Comparison of ENCODE assay signal across 23 cellular contexts in genomic region chr10:95988702-95989101, GRCh38. TPM values are rescaled to one million over a fixed set of nuclear protein-coding genes. Genes with fewer than 3 reads are reported as not detected.
DNase-seq lines count a peak whose midpoint lies in the region; ATAC-seq, FAIRE-seq and TF ChIP-seq lines count a peak whose summit lies in the region.
"Had no signal": no experiment of that assay in that cellular context is flagged by ENCODE, and none has a peak within 500 bp of the region (broad histone marks: within the 10 kb centered on the region; RNA-seq: fewer than 3 reads in every experiment).

No MANE protein-coding gene starts in this region.

- BruUV-seq in HepG2 (replicated peaks; lab: Mats Ljungman, UMichigan) = no TSS peak
- BruUV-seq in PC-3 (replicated peaks; lab: Mats Ljungman, UMichigan) = no TSS peak

- POLR2A ChIA-PET in HepG2 (lab: Yijun Ruan, JAX) = no interaction called here
- POLR2A ChIA-PET in PC-3 (lab: Charles Lee; ENCODE audit: unreplicated experiment) = no interaction called here

- H3K27me3 ChIP-seq in HepG2 (ENCODE audit: control insufficient read depth in 1 of 2, insufficient read depth in 2 of 2, low read length in 2 of 2) = no peaks in the 10 kb centered on the region
- H3K27me3 ChIP-seq in right lobe of liver = no peaks in the 10 kb centered on the region
- peaks cover 55% of the 10 kb centered on the region for H3K27me3 ChIP-seq in PC-3 (ENCODE audit: low read length)
- H3K27me3 ChIP-seq: BLaER1 had no signal

- no peaks in the 10 kb centered on the region for H3K36me3 ChIP-seq in HepG2 (replicated peaks in 1 of 2; ENCODE audit: control insufficient read depth in 1 of 2, insufficient read depth in 2 of 2, low read length in 2 of 2)
- H3K36me3 ChIP-seq in right lobe of liver = no peaks in the 10 kb centered on the region
- H3K36me3 ChIP-seq in PC-3 (ENCODE audit: low read depth, low read length) = no peaks in the 10 kb centered on the region
- H3K36me3 ChIP-seq: BLaER1 had no signal

- DNase-seq in HepG2 (ENCODE audit: low spot score) (no peak), right lobe of liver (no peak), PC-3 (peak; percentile 4), retina (no peak), GDM1 (lab: John Stamatoyannopoulos, UW) (no peak)
- DNase-seq: activated CD4-positive, alpha-beta T cell treated with anti-CD3 and anti-CD28 coated beads, Interleukin-2, amount 50 U/mL, for 1 hour; activated gamma-delta T cell; dermis blood vessel endothelial cell; DMS 273 treated with DMSO at 0.1 percent for 48 hours; foreskin melanocyte; NCI-H1417 treated with DMSO at 0.1 percent for 48 hours; NCI-H2171 treated with DMSO at 0.1 percent for 48 hours; NCI-H748 treated with DMSO at 0.1 percent for 48 hours; nucleus accumbens had no signal

- peak overlapping the region; percentile 32 for H3K27ac Mint-ChIP-seq in stimulated activated memory B cell treated with anti-CD40 and anti-IgM and Interleukin-4, amounts not matched to agents 10 μg/mL and 1 μg/mL and 100 μg/mL, for 72 hours

- H3K9me3 ChIP-seq in HepG2 (ENCODE audit: low read length) = no peaks in the 10 kb centered on the region
- no peaks in the 10 kb centered on the region for H3K9me3 ChIP-seq in right lobe of liver
- no peaks in the 10 kb centered on the region for H3K9me3 ChIP-seq in PC-3 (ENCODE audit: low read length)
- H3K9me3 ChIP-seq: BLaER1 had no signal

- TF ChIP-seq CTCF in HepG2 (CRISPR knock-in tag; IDR thresholded peaks at IDR 0.05) (peak; percentile 48), right lobe of liver (IDR thresholded peaks at IDR 0.05) (no peak), PC-3 (conservative IDR thresholded peaks at IDR 0.05; ENCODE audit: low read depth, low read length) (0 out of 2 replicates have a peak, but pooled peaks have one; percentile 16)

- FAIRE-seq in HepG2 (lab: Jason Lieb, UNC) = no peak
- FAIRE-seq: A204.1, bronchial epithelial cell, keratinocyte had no signal

- TF ChIP-seq RAD21 in HepG2 (CRISPR knock-in tag; IDR thresholded peaks at IDR 0.05) = no peak

- H3K4me3 Mint-ChIP-seq in stimulated activated memory B cell treated with anti-CD40 and anti-IgM and Interleukin-4, amounts not matched to agents 10 μg/mL and 1 μg/mL and 100 μg/mL, for 72 hours = no peak overlapping the region

- in situ Hi-C loops in HepG2 (cut with HindIII; ENCODE audit: extremely low pct_ligation_motif_present, low pct_unique_long_range_greater_than_20kb) = no loop called here

- H2AFZ ChIP-seq in HepG2 (ENCODE audit: low read length) = no peak overlapping the region
- no peak overlapping the region for H2AFZ ChIP-seq in PC-3 (ENCODE audit: low read length)

- H3F3A ChIP-seq in PC-3 (ENCODE audit: low read length, unreplicated experiment) = no peaks in the 10 kb centered on the region

- H3K27ac ChIP-seq in HepG2 (ENCODE audit: extremely low read length, insufficient read depth, low read length) (no peak overlapping the region), right lobe of liver (no peak overlapping the region), PC-3 (ENCODE audit: low read length) (no peak overlapping the region)
- H3K27ac ChIP-seq: RWPE1 had no signal

- no peak overlapping the region for H3K9ac ChIP-seq in HepG2 (ENCODE audit: insufficient read depth, low read depth, low read length)
- no peak overlapping the region for H3K9ac ChIP-seq in PC-3 (ENCODE audit: low read length)
- H3K9ac ChIP-seq: BLaER1 had no signal

- WGBS in HepG2 (ENCODE audit: low lambda C conversion rate) = 10% methylated on average over 3 of the region's 3 CpGs
- WGBS in right lobe of liver (ENCODE audit: insufficient coverage, low coverage, low lambda C conversion rate, missing lambda C conversion rate) = 54% methylated on average over 3 of the region's 3 CpGs

- CTCF ChIA-PET in HepG2 (lab: Yijun Ruan, JAX; ENCODE audit: low intra/inter-chr PET ratio, low total read pairs) (no interaction called here), PC-3 (lab: Charles Lee) (no interaction called here)

- H3K4me2 ChIP-seq in HepG2 (ENCODE audit: low read depth, low read length) (no peak overlapping the region), PC-3 (ENCODE audit: low read length) (no peak overlapping the region)

- H3K9me3 Mint-ChIP-seq in stimulated activated memory B cell treated with anti-CD40 and anti-IgM and Interleukin-4, amounts not matched to agents 10 μg/mL and 1 μg/mL and 100 μg/mL, for 72 hours = no peaks in the 10 kb centered on the region

- H3K36me3 Mint-ChIP-seq in stimulated activated memory B cell treated with anti-CD40 and anti-IgM and Interleukin-4, amounts not matched to agents 10 μg/mL and 1 μg/mL and 100 μg/mL, for 72 hours = no peaks in the 10 kb centered on the region

- H3K27me3 Mint-ChIP-seq in stimulated activated memory B cell treated with anti-CD40 and anti-IgM and Interleukin-4, amounts not matched to agents 10 μg/mL and 1 μg/mL and 100 μg/mL, for 72 hours = no peaks in the 10 kb centered on the region

- TF ChIP-seq EP300 in HepG2 (IDR thresholded peaks at IDR 0.05; ENCODE audit: low read depth in 2 of 2, low read length in 2 of 2) (no peak), HepG2 (CRISPR knock-in tag; IDR thresholded peaks at IDR 0.05; ENCODE audit: borderline replicate concordance) (no peak)

- H3K4me1 Mint-ChIP-seq in stimulated activated memory B cell treated with anti-CD40 and anti-IgM and Interleukin-4, amounts not matched to agents 10 μg/mL and 1 μg/mL and 100 μg/mL, for 72 hours = peaks cover 9% of the 10 kb centered on the region

- intact Hi-C loops in HepG2 (cut with micrococcal nuclease; ENCODE audit: unreplicated experiment) (no loop called here), right lobe of liver (cut with DNase I) (no loop called here), PC-3 (cut with micrococcal nuclease) (no loop called here)

- ATAC-seq in HepG2 (peak; percentile 44; the same call in 1 of the 3 replicates), right lobe of liver (no peak), HG02588 (IDR thresholded peaks at IDR 0.05; ENCODE audit: unreplicated experiment) (peak; percentile 13), PC-3 (no peak), HG03457 (IDR thresholded peaks at IDR 0.05; ENCODE audit: unreplicated experiment) (no peak)
- ATAC-seq in stimulated activated memory B cell treated with anti-CD40 and anti-IgM and Interleukin-4, amounts not matched to agents 10 μg/mL and 1 μg/mL and 100 μg/mL, for 72 hours = no peak

- H4K20me1 ChIP-seq in HepG2 (ENCODE audit: insufficient read depth, low read length) (no peaks in the 10 kb centered on the region), PC-3 (ENCODE audit: low read length) (no peaks in the 10 kb centered on the region)
- H4K20me1 ChIP-seq: BLaER1 had no signal

- H3K9me2 ChIP-seq in PC-3 (replicated peaks; ENCODE audit: low read length) = no peaks in the 10 kb centered on the region

- H3K4me3 ChIP-seq in HepG2 (replicated peaks in 1 of 3; ENCODE audit: insufficient read depth in 1 of 3, low read depth in 2 of 3, low read length in 3 of 3) = no peak overlapping the region
- H3K4me3 ChIP-seq in right lobe of liver = no peak overlapping the region
- H3K4me3 ChIP-seq in PC-3 (ENCODE audit: low read length) = no peak overlapping the region
- H3K4me3 ChIP-seq: BLaER1, lung had no signal

- no peak for TF ChIP-seq POLR2A in HepG2 (IDR thresholded peaks at IDR 0.05; ENCODE audit: insufficient read depth in 1 of 2, low read depth in 2 of 2, low read length in 2 of 2)
- no peak for TF ChIP-seq POLR2A in right lobe of liver (IDR thresholded peaks at IDR 0.05)

- H3K4me1 ChIP-seq in HepG2 (ENCODE audit: insufficient read depth, low read length) = no peaks in the 10 kb centered on the region
- H3K4me1 ChIP-seq in right lobe of liver = no peaks in the 10 kb centered on the region
- no peaks in the 10 kb centered on the region for H3K4me1 ChIP-seq in PC-3 (ENCODE audit: insufficient read depth, low read length)
- H3K4me1 ChIP-seq: BLaER1 had no signal

- H3K79me2 ChIP-seq in HepG2 (ENCODE audit: insufficient read depth, low read length) = no peaks in the 10 kb centered on the region
- no peaks in the 10 kb centered on the region for H3K79me2 ChIP-seq in PC-3 (ENCODE audit: low read length)

TF ChIP-seq in HepG2, 621 proteins besides CTCF, POLR2A, EP300 and RAD21 (continues in another document):
- TF ChIP-seq STAG1 (CRISPR knock-in tag; IDR thresholded peaks at IDR 0.05) (peak; percentile 58), IKZF1 (IDR thresholded peaks at IDR 0.05) (no peak)

RNA-seq across cellular contexts. Expression of gene CCNJ, which starts 54.7 kb away (rescaled TPM):
- 21.5 and 33.9 TPM in 2 replicates for total RNA-seq in HepG2 (2016; rRNA removed; fragmentation: Illumina TruSeq; extraction: Trizol)
- total RNA-seq in HepG2 (2016; cell fraction: cytosol; rRNA removed; fragmentation: Illumina TruSeq; extraction: Trizol; ENCODE audit: low read depth) = 8.0 and 8.5 TPM in 2 replicates
- 23.4 and 30.7 TPM in 2 replicates for total RNA-seq in HepG2 (2016; cell fraction: insoluble cytoplasmic fraction; rRNA removed; fragmentation: Illumina TruSeq; extraction: Trizol)
- total RNA-seq in HepG2 (2016; cell fraction: membrane; rRNA removed; fragmentation: Illumina TruSeq; extraction: Trizol) = 34.5 and 36.8 TPM in 2 replicates
- total RNA-seq in HepG2 (2016; cell fraction: nucleus; rRNA removed; fragmentation: Illumina TruSeq; extraction: Trizol) = 16.1 and 17.6 TPM in 2 replicates
- polyA plus RNA-seq in HepG2 (2011; rRNA removed) = 14.1 and 14.3 TPM in 2 replicates
- polyA plus RNA-seq in HepG2 (2011; cell fraction: cytosol; rRNA removed) = 8.6 and 11.0 TPM in 2 replicates
- polyA plus RNA-seq in HepG2 (2011; cell fraction: nucleus; rRNA removed) = 8.8 and 9.4 TPM in 2 replicates
- polyA plus RNA-seq in HepG2 (2012) = 9.9 and 11.8 TPM in 2 replicates
- polyA plus RNA-seq in HepG2 (2016; cell fraction: cytosol; fragmentation: Illumina TruSeq; extraction: Trizol; ENCODE audit: low read depth) = 6.4 and 7.7 TPM in 2 replicates
- polyA plus RNA-seq in HepG2 (2016; cell fraction: insoluble cytoplasmic fraction; fragmentation: Illumina TruSeq; extraction: Trizol; ENCODE audit: low read depth) = 28.1 and 28.7 TPM in 2 replicates
- 21.3 and 21.7 TPM in 2 replicates for polyA plus RNA-seq in HepG2 (2016; cell fraction: membrane; fragmentation: Illumina TruSeq; extraction: Trizol; ENCODE audit: low read depth)
- 29.2 and 29.5 TPM in 2 replicates for polyA plus RNA-seq in HepG2 (2016; cell fraction: nucleus; fragmentation: Illumina TruSeq; extraction: Trizol; ENCODE audit: insufficient read depth, low read depth)
- 17.6 and 34.1 TPM in 2 replicates for polyA minus RNA-seq in HepG2 (2011; rRNA and poly(A)+ RNA removed; ENCODE audit: low replicate concordance)
- polyA minus RNA-seq in HepG2 (2011; cell fraction: cytosol; rRNA and poly(A)+ RNA removed) = 12.0 and 16.8 TPM in 2 replicates
- 11.8 and 15.2 TPM in 2 replicates for polyA minus RNA-seq in HepG2 (2011; cell fraction: nucleus; rRNA and poly(A)+ RNA removed)
- total RNA-seq in right lobe of liver = 1 to 10 TPM; 1.3 to 3.3 (median 2.3) TPM
- 3.2 and 3.9 TPM in 2 replicates for total RNA-seq in PC-3 (2014; rRNA removed)

Comparison
In these comparisons a context has a peak if more than half of its experiments do, and no peak if none do; other contexts are left out.
1. ATAC-seq: peak in HepG2 (single experiment) and HG02588 (single experiment); none in right lobe of liver (0 of 4), PC-3 (single experiment), stimulated activated memory B cell treated with anti-CD40 and anti-IgM and Interleukin-4, amounts not matched to agents 10 μg/mL and 1 μg/mL and 100 μg/mL, for 72 hours (single experiment) and HG03457 (single experiment).
2. CTCF ChIP-seq: peak in HepG2 (single experiment) and PC-3 (single experiment); none in right lobe of liver (0 of 4).